13 cellular contexts compared by ENCODE assay signal in genomic region chr18:74013955-74014354, GRCh38.
DNase-seq lines count a peak whose midpoint lies in the region; ATAC-seq and TF ChIP-seq lines count a peak whose summit lies in the region.
"Had no signal": no experiment of that assay in that cellular context is flagged by ENCODE, and none has a peak within 500 bp of the region (broad histone marks: within the 10 kb centered on the region; RNA-seq: fewer than 3 reads in every experiment).

No MANE protein-coding gene starts in this region.

- H3K27ac ChIP-seq in AG04450 (ENCODE audit: low read depth, low read length): no peak overlapping the region
- H3K27ac ChIP-seq in RWPE2 (ENCODE audit: poor library complexity, severe bottlenecking): no peak overlapping the region
- H3K27ac ChIP-seq: C4-2B had no signal

- H3K27me3 ChIP-seq in AG04450 (ENCODE audit: control insufficient read depth, insufficient read depth, low read length) (peaks cover 29% of the 10 kb centered on the region), RWPE2 (ENCODE audit: insufficient read depth, poor library complexity, severe bottlenecking) (peaks cover 10% of the 10 kb centered on the region)
- H3K27me3 ChIP-seq: heart right ventricle had no signal

- H3K4me1 ChIP-seq in RWPE2 (ENCODE audit: insufficient read depth, poor library complexity, severe bottlenecking): peaks cover 5% of the 10 kb centered on the region

- POLR2A ChIA-PET in AG04450 (lab: Yijun Ruan, JAX): no interaction called here

- H3K4me3 ChIP-seq in AG04450 (ENCODE audit: low read depth, low read length) (no peak overlapping the region), RWPE2 (ENCODE audit: severe bottlenecking) (no peak overlapping the region), foreskin fibroblast (ENCODE audit: low read depth in 1 of 2, low read length in 2 of 2) (no peak overlapping the region)
- H3K4me3 ChIP-seq: heart right ventricle had no signal

- DNase-seq in AG04450 (ENCODE audit: low read depth, low spot score): peak; percentile 18
- peak; percentile 57 for DNase-seq in HCEC 1CT
- no peak for DNase-seq in RWPE2 (ENCODE audit: low spot score)
- peak; percentile 80 to 88 for DNase-seq in foreskin fibroblast
- no peak for DNase-seq in stimulated activated CD4-positive, alpha-beta T cell treated with anti-CD3 and anti-CD28 coated beads, Interleukin-1b, Interleukin-23, amount 100 ng/mL, for 48 hours
- no peak for DNase-seq in central memory CD4-positive, alpha-beta T cell
- DNase-seq in activated naive CD4-positive, alpha-beta T cell treated with anti-CD3 and anti-CD28 coated beads, Interleukin-2, amount 50 U/mL, for 16 hours: no peak
- DNase-seq: heart right ventricle, NCI-H526 treated with DMSO at 0.1 percent for 48 hours, T-helper 9 cell had no signal

- no peaks in the 10 kb centered on the region for H3K36me3 ChIP-seq in RWPE2 (ENCODE audit: low read depth)
- H3K36me3 ChIP-seq: heart right ventricle had no signal

- ATAC-seq in RWPE2 (ENCODE audit: low read depth) (peak; percentile 92), HG03108 (IDR thresholded peaks at IDR 0.05; ENCODE audit: unreplicated experiment) (no peak)
- ATAC-seq: stimulated activated memory B cell treated with anti-CD40 and anti-IgM and Interleukin-4, amounts not matched to agents 10 μg/mL and 1 μg/mL and 100 μg/mL, for 72 hours had no signal

- H3K9me3 ChIP-seq in AG04450 (ENCODE audit: control insufficient read depth, insufficient read depth, low read length) (no peaks in the 10 kb centered on the region; the same call in 1 of the 2 replicates), RWPE2 (ENCODE audit: severe bottlenecking) (no peaks in the 10 kb centered on the region)

- no peak for TF ChIP-seq CTCF in AG04450 (IDR thresholded peaks at IDR 0.05; ENCODE audit: low read depth, low read length)
- TF ChIP-seq CTCF in RWPE2 (IDR thresholded peaks at IDR 0.05; ENCODE audit: poor library complexity, severe bottlenecking): no peak
- TF ChIP-seq CTCF in foreskin fibroblast (IDR thresholded peaks at IDR 0.05; ENCODE audit: low read depth, low read length): no peak

- CTCF ChIA-PET in AG04450 (lab: Charles Lee): interaction anchor here (0.7 kb wide), 1 partner anchor 299 kb away, joined by 3 read pairs; no protein-coding TSS in a partner anchor

Comparison
In these comparisons a context has a peak if more than half of its experiments do, and no peak if none do; other contexts are left out.
1. DNase-seq: peak in AG04450 (single experiment), HCEC 1CT (single experiment) and foreskin fibroblast (2 of 2); none in RWPE2 (single experiment), stimulated activated CD4-positive, alpha-beta T cell treated with anti-CD3 and anti-CD28 coated beads, Interleukin-1b, Interleukin-23, amount 100 ng/mL, for 48 hours (single experiment), central memory CD4-positive, alpha-beta T cell (single experiment) and activated naive CD4-positive, alpha-beta T cell treated with anti-CD3 and anti-CD28 coated beads, Interleukin-2, amount 50 U/mL, for 16 hours (single experiment).